7 cellular contexts compared by ENCODE assay signal in the genomic region with DNA sequence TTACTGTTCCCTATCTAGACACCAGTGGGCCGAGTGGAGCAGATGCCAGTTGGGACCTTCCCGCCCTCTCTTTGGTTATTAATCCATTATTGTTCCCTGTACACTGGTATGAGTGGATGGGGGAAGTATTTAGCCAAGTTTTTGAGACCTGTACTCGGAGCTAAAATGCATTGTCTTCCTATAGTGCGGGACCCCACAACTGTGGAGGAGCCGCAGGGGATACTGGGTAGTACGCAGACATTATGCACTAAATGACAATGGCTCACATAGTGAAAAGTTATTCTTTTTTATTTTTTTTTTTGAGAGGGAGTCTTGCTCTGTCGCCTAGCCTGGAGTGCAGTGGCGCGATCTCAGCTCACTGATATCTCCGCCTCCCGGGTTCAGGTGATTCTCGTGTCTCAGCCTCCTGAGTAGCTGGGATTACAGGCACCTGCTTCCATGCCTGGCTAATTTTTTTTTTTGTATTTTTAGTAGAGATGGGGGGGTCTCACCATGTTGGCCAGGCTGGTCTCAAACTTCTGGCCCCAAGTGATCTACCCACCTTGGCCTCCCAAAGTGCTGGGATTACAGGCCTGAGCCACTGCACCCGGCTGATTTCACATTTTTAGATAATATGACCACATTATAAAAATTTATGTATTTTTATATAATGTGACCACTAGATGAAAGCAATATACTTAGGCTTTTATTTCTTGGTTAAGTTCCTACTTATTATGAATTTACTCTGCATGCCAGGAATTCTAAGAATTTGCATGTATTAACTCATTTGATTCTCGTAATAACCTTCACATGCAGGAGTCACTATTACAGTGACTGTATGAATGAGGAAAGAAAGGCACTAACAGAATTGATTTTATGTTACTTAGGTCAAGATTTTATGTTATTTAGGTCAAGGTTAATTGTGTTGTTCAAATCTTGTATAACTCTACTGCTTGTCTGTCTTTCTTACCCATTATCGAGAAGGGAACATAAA. TPM values are rescaled to one million over a fixed set of nuclear protein-coding genes. Genes with fewer than 3 reads are reported as not detected.
DNase-seq lines count a peak whose midpoint lies in the region; ATAC-seq, FAIRE-seq and TF ChIP-seq lines count a peak whose summit lies in the region.

No MANE protein-coding gene starts in this region.

- SMC1A ChIA-PET in GM12878 (lab: Charles Lee; ENCODE audit: uncharacterized antibody, unreplicated experiment), result interaction anchor here (0.7 to 4.6 kb wide), 26 partner anchors 11 to 523 kb away, joined by 3 to 285 read pairs (median 5); a partner anchor contains a TSS

- RAD21 ChIA-PET in GM12878 (lab: Charles Lee; ENCODE audit: unreplicated experiment), result interaction anchor here (0.8 to 4.6 kb wide), 15 partner anchors 8 to 333 kb away, joined by 3 to 279 read pairs (median 33); a partner anchor contains a TSS

- H4K20me1 ChIP-seq in GM12878 (ENCODE audit: control insufficient read depth, insufficient read depth), result no peaks in the 10 kb centered on the region

- H3K79me2 ChIP-seq in GM12878 (ENCODE audit: control insufficient read depth, insufficient read depth, low read length), result peaks cover 35% of the 10 kb centered on the region

- BruUV-seq in GM12878 (replicated peaks; lab: Mats Ljungman, UMichigan), result no TSS peak

- peak overlapping the region; percentile 88 for H3K27ac ChIP-seq in GM12878 (ENCODE audit: control insufficient read depth, insufficient read depth)

- no peaks in the 10 kb centered on the region for H3K27me3 ChIP-seq in GM12878 (replicated peaks in 1 of 2; ENCODE audit: control insufficient read depth in 2 of 2, insufficient read depth in 2 of 2, low read length in 1 of 2)

- H3K9me3 ChIP-seq in GM12878 (replicated peaks; ENCODE audit: control insufficient read depth, insufficient read depth, low read length), result no peaks in the 10 kb centered on the region

- no peak for TF ChIP-seq RAD21 in GM12878 (IDR thresholded peaks at IDR 0.05; ENCODE audit: insufficient read depth, low read depth, low read length)

- intact Hi-C loops in GM12878 (cut with micrococcal nuclease; ENCODE audit: unreplicated experiment) (loop anchor here (5.0 to 10.0 kb wide), 6 partner anchors 43 to 940 kb away; a partner anchor contains a TSS), left cardiac atrium (cut with DNase I) (loop anchor here (5.0 to 10.0 kb wide), 3 partner anchors 52 to 128 kb away; a partner anchor contains a TSS)

- peak overlapping the region; percentile 75 for H2AFZ ChIP-seq in GM12878 (ENCODE audit: control insufficient read depth, low read depth, low read length)

- H3K4me1 ChIP-seq in GM12878 (ENCODE audit: control insufficient read depth, insufficient read depth, low read length), result peaks cover 10% of the 10 kb centered on the region

- WGBS in GM12878 (ENCODE audit: insufficient coverage, insufficient replicate concordance, low lambda C conversion rate, missing lambda C conversion rate), result 4% methylated on average over 15 of the region's 15 CpGs

- TF ChIP-seq CTCF in GM12878 (IDR thresholded peaks at IDR 0.05 in 2 of 3, conservative IDR thresholded peaks at IDR 0.05 in 1 of 3; ENCODE audit: control insufficient read depth in 2 of 3, extremely low read depth in 1 of 3, insufficient read depth in 1 of 3, low read depth in 3 of 3, low read length in 3 of 3) (no peak), retinal pigment epithelial cell (conservative IDR thresholded peaks at IDR 0.05; ENCODE audit: low read depth, low read length) (no peak), GM10266 (IDR thresholded peaks at IDR 0.05; ENCODE audit: control insufficient read depth, insufficient read depth, low read depth, missing control alignments) (no peak)

- CTCF ChIA-PET in GM12878 (lab: Yijun Ruan, JAX), result interaction anchor here (0.7 to 4.6 kb wide), 20 partner anchors 11 to 546 kb away, joined by 3 to 390 read pairs (median 24); a partner anchor contains a TSS

- H3K9ac ChIP-seq in GM12878 (ENCODE audit: control insufficient read depth, insufficient read depth, low read length), result peak overlapping the region; percentile 62

- in situ Hi-C loops in GM12878 (cut with MboI), result loop anchor here (5.0 kb wide), 1 partner anchor 327 kb away; no protein-coding TSS in a partner anchor

- H3K36me3 ChIP-seq in GM12878 (ENCODE audit: control insufficient read depth in 2 of 2, insufficient read depth in 2 of 2, low read length in 1 of 2), result peaks cover 0 to 8% of the 10 kb centered on the region in 2 experiments; a peak in 2 of 4 replicates

- TF ChIP-seq EP300 in GM12878 (IDR thresholded peaks at IDR 0.05; ENCODE audit: borderline replicate concordance in 1 of 2, control insufficient read depth in 1 of 2, low read depth in 2 of 2, low read length in 2 of 2), result no peak

- TF ChIP-seq POLR2A in GM12878 (IDR thresholded peaks at IDR 0.05; ENCODE audit: low read depth, low read length), result no peak

- peak overlapping the region; percentile 67 for H3K4me2 ChIP-seq in GM12878 (ENCODE audit: control insufficient read depth, insufficient read depth)

- peak; percentile 3 for ATAC-seq in GM18498 (IDR thresholded peaks at IDR 0.05; ENCODE audit: unreplicated experiment)
- ATAC-seq in HG03066 (IDR thresholded peaks at IDR 0.05; ENCODE audit: low read depth, unreplicated experiment), result peak; percentile 6
- peak; percentile 6 for ATAC-seq in GM12878
- no peak for ATAC-seq in GM19351 (IDR thresholded peaks at IDR 0.05; ENCODE audit: unreplicated experiment)
- no peak for ATAC-seq in left cardiac atrium

- DNase-seq in GM12878 (ENCODE audit: low read depth, low spot score) (no peak), retinal pigment epithelial cell (ENCODE audit: low read depth) (peak; percentile 38), GM10266 (ENCODE audit: extremely low spot score) (no peak), left cardiac atrium (no peak)

- H3K4me3 ChIP-seq in GM12878 (peak overlapping the region; percentile 96), retinal pigment epithelial cell (ENCODE audit: low read length) (no peak overlapping the region)

- POLR2A ChIA-PET in GM12878 (lab: Charles Lee), result interaction anchor here (0.6 to 3.2 kb wide), 13 partner anchors 11 to 767 kb away, joined by 3 to 69 read pairs (median 4); a partner anchor contains a TSS

- FAIRE-seq in GM12878 (lab: Jason Lieb, UNC), result no peak

TF ChIP-seq in GM12878, 131 proteins besides CTCF, POLR2A, EP300 and RAD21 (continues in another document):
- TF ChIP-seq CBX3 (IDR thresholded peaks at IDR 0.05; ENCODE audit: borderline replicate concordance, low read depth) (no peak), ZSCAN29 (IDR thresholded peaks at IDR 0.05) (no peak), NBN (IDR thresholded peaks at IDR 0.05) (peak; percentile 16; the same call in 1 of the 2 replicates), ZNF622 (IDR thresholded peaks at IDR 0.05) (no peak), MEF2A (IDR thresholded peaks at IDR 0.05; ENCODE audit: insufficient read depth, low read depth, low read length) (no peak)
- TF ChIP-seq, protein P1, sequence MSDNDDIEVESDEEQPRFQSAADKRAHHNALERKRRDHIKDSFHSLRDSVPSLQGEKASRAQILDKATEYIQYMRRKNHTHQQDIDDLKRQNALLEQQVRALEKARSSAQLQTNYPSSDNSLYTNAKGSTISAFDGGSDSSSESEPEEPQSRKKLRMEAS (IDR thresholded peaks at IDR 0.05; ENCODE audit: low read depth, low read length), result no peak
- TF ChIP-seq, protein P2, sequence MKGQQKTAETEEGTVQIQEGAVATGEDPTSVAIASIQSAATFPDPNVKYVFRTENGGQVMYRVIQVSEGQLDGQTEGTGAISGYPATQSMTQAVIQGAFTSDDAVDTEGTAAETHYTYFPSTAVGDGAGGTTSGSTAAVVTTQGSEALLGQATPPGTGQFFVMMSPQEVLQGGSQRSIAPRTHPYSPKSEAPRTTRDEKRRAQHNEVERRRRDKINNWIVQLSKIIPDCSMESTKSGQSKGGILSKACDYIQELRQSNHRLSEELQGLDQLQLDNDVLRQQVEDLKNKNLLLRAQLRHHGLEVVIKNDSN (IDR thresholded peaks at IDR 0.05; ENCODE audit: borderline replicate concordance, extremely low read length, insufficient read depth, low read depth, low read length), result no peak

RNA-seq across cellular contexts. Expression of a gene that starts 25.9 kb away (rescaled TPM):
- 92.2 and 99.0 TPM in 2 replicates for total RNA-seq in GM12878 (2013; cell fraction: nucleolus; rRNA removed)
- 43.0 and 48.4 TPM in 2 replicates for total RNA-seq in GM12878 (2014; rRNA removed)
- total RNA-seq in GM12878 (2014; rRNA removed; fragmentation: Illumina TruSeq; extraction: Trizol), result 53.1 and 57.7 TPM in 2 replicates
- 34.6 and 36.8 TPM in 2 replicates for total RNA-seq in GM12878 (2021)
- 17.8 TPM for polyA plus RNA-seq in GM12878 (2011; ENCODE audit: low read depth)
- polyA plus RNA-seq in GM12878 (2011; rRNA removed), result 31.1 and 42.1 TPM in 2 replicates
- 16.9 and 20.5 TPM in 2 replicates for polyA plus RNA-seq in GM12878 (2011; cell fraction: cytosol; rRNA removed)
- 26.6 and 31.5 TPM in 2 replicates for polyA plus RNA-seq in GM12878 (2011; cell fraction: nucleus; rRNA removed)
- polyA plus RNA-seq in GM12878 (2012), result 11.3 and 12.5 TPM in 2 replicates
- 54.1 and 66.4 TPM in 2 replicates for polyA plus RNA-seq in GM12878 (2014; fragmentation: Illumina TruSeq; extraction: Trizol)
- polyA plus RNA-seq in GM12878 (2014; fragmentation: Nextera tagmentation; extraction: Ambion mirVana), result 10 to 100 TPM; 18.6 to 22.3 TPM
- 36.4 and 46.4 TPM in 2 replicates for polyA plus RNA-seq in GM12878 (2014; rRNA removed)
- 10 to 100 TPM; 37.5 to 42.4 TPM for polyA plus RNA-seq in GM12878 (2016; fragmentation: Nextera tagmentation; extraction: Ambion mirVana)
- polyA minus RNA-seq in GM12878 (2011; rRNA and poly(A)+ RNA removed), result 21.1 and 24.3 TPM in 2 replicates
- 11.7 and 12.3 TPM in 2 replicates for polyA minus RNA-seq in GM12878 (2011; cell fraction: cytosol; rRNA and poly(A)+ RNA removed)
- 17.3 and 21.4 TPM in 2 replicates for polyA minus RNA-seq in GM12878 (2011; cell fraction: nucleus; rRNA and poly(A)+ RNA removed)
- 1 to 10 TPM; 5.4 to 7.4 TPM for total RNA-seq in left cardiac atrium

RNA-seq across cellular contexts. Expression of a gene that starts 51.5 kb away (rescaled TPM):
- 61.5 and 63.7 TPM in 2 replicates for total RNA-seq in GM12878 (2013; cell fraction: nucleolus; rRNA removed)
- total RNA-seq in GM12878 (2014; rRNA removed) (12.8 and 13.1 TPM in 2 replicates), GM12878 (2014; rRNA removed; fragmentation: Illumina TruSeq; extraction: Trizol) (12.8 and 13.3 TPM in 2 replicates), GM12878 (2021) (11.2 and 12.4 TPM in 2 replicates), left cardiac atrium (1 to 10 TPM; 7.1 to 9.9 TPM)
- 2.8 TPM for polyA plus RNA-seq in GM12878 (2011; ENCODE audit: low read depth)
- polyA plus RNA-seq in GM12878 (2011; rRNA removed) (14.1 and 17.9 TPM in 2 replicates), GM12878 (2014; fragmentation: Illumina TruSeq; extraction: Trizol) (11.5 and 14.8 TPM in 2 replicates), GM12878 (2014; fragmentation: Nextera tagmentation; extraction: Ambion mirVana) (1 to 10 TPM; 7.5 to 9.5 TPM), GM12878 (2014; rRNA removed) (9.8 and 10.1 TPM in 2 replicates), GM12878 (2016; fragmentation: Nextera tagmentation; extraction: Ambion mirVana) (1 to 10 TPM; 7.2 to 9.1 TPM)
- 8.3 and 9.7 TPM in 2 replicates for polyA plus RNA-seq in GM12878 (2011; cell fraction: cytosol; rRNA removed)
- 8.6 and 10.8 TPM in 2 replicates for polyA plus RNA-seq in GM12878 (2011; cell fraction: nucleus; rRNA removed)
- polyA plus RNA-seq in GM12878 (2012), result 2.5 and 2.7 TPM in 2 replicates
- 15.7 and 18.5 TPM in 2 replicates for polyA minus RNA-seq in GM12878 (2011; rRNA and poly(A)+ RNA removed)
- polyA minus RNA-seq in GM12878 (2011; cell fraction: cytosol; rRNA and poly(A)+ RNA removed), result 4.1 and 6.7 TPM in 2 replicates
- 7.4 and 9.2 TPM in 2 replicates for polyA minus RNA-seq in GM12878 (2011; cell fraction: nucleus; rRNA and poly(A)+ RNA removed)

Comparison
In these comparisons a context has a peak if more than half of its experiments do, and no peak if none do; other contexts are left out.
1. ATAC-seq: peak in GM18498 (single experiment), HG03066 (single experiment) and GM12878 (single experiment); none in GM19351 (single experiment) and left cardiac atrium (0 of 2).
2. RNA of a gene that starts 25.9 kb away (total RNA-seq): 34.6 to 99.0 TPM in GM12878; 5.4 to 7.4 TPM in left cardiac atrium; every median in the first group is over 4 times any median in the second.